ENCODE assay signal across 11 cellular contexts in genomic region chr16:88700322-88700635, GRCh38. TPM values are rescaled to one million over a fixed set of nuclear protein-coding genes. Genes with fewer than 3 reads are reported as not detected.
DNase-seq lines count a peak whose midpoint lies in the region; ATAC-seq, FAIRE-seq and TF ChIP-seq lines count a peak whose summit lies in the region.
"Had no signal": no experiment of that assay in that cellular context is flagged by ENCODE, and none has a peak within 500 bp of the region (broad histone marks: within the 10 kb centered on the region; RNA-seq: fewer than 3 reads in every experiment).

No MANE protein-coding gene starts in this region.

- H3K9me3 ChIP-seq in CD8-positive, alpha-beta T cell (ENCODE audit: low read length): no peaks in the 10 kb centered on the region
- no peaks in the 10 kb centered on the region for H3K9me3 ChIP-seq in GM12878 (replicated peaks; ENCODE audit: control insufficient read depth, insufficient read depth, low read length)
- H3K9me3 ChIP-seq in WERI-Rb-1 (ENCODE audit: severe bottlenecking): no peaks in the 10 kb centered on the region

- WGBS in GM12878 (ENCODE audit: insufficient coverage, insufficient replicate concordance, low lambda C conversion rate, missing lambda C conversion rate): 16% methylated on average over 14 of the region's 14 CpGs

- TF ChIP-seq EP300 in GM12878 (IDR thresholded peaks at IDR 0.05; ENCODE audit: borderline replicate concordance in 1 of 2, control insufficient read depth in 1 of 2, low read depth in 2 of 2, low read length in 2 of 2): no peak

- H3K36me3 Mint-ChIP-seq in CD8-positive, alpha-beta T cell: peaks cover 45% of the 10 kb centered on the region
- peaks cover 0 to 27% (median 6%) of the 10 kb centered on the region in 3 donors for H3K36me3 Mint-ChIP-seq in naive thymus-derived CD8-positive, alpha-beta T cell

- CTCF ChIA-PET in CD8-positive, alpha-beta T cell (lab: Charles Lee): interaction anchor here (1.0 to 6.7 kb wide), 3 partner anchors 13 to 28 kb away, joined by 3 to 54 read pairs (median 3); partner anchors contain the start of gene SNAI3
- CTCF ChIA-PET in GM12878 (lab: Yijun Ruan, JAX): interaction anchor here (0.5 to 3.3 kb wide), 8 partner anchors 9 to 152 kb away, joined by 3 to 26 read pairs (median 6); partner anchors contain the start of gene MVD

- no TSS peak for BruUV-seq in GM12878 (replicated peaks; lab: Mats Ljungman, UMichigan)

- peak overlapping the region; percentile 91 for H3K27ac ChIP-seq in CD8-positive, alpha-beta T cell (ENCODE audit: low read depth, low read length)
- peak overlapping the region; percentile 90 for H3K27ac ChIP-seq in GM12878 (ENCODE audit: control insufficient read depth, insufficient read depth)
- no peak overlapping the region for H3K27ac ChIP-seq in WERI-Rb-1

- H3K9ac ChIP-seq in GM12878 (ENCODE audit: control insufficient read depth, insufficient read depth, low read length): peak overlapping the region; percentile 75

- DNase-seq in CD8-positive, alpha-beta T cell: no peak
- no peak for DNase-seq in Jurkat, Clone E6-1 (ENCODE audit: low read depth, low spot score)
- no peak for DNase-seq in GM12878 (ENCODE audit: low read depth, low spot score)
- DNase-seq in naive thymus-derived CD8-positive, alpha-beta T cell: peak in 1 of 10 donors; percentile 39
- no peak for DNase-seq in midbrain (lab: John Stamatoyannopoulos, UW)
- no peak for DNase-seq in WERI-Rb-1
- no peak for DNase-seq in NCI-H1417 treated with DMSO at 0.1 percent for 48 hours (lab: John Stamatoyannopoulos, UW)
- DNase-seq: NCI-H1105 treated with DMSO at 0.1 percent for 48 hours, NCI-H82 had no signal

- peak overlapping the region; percentile 98 for H3K27ac Mint-ChIP-seq in CD8-positive, alpha-beta T cell
- peak overlapping the region; percentile 88 to 100 (median 96) for H3K27ac Mint-ChIP-seq in naive thymus-derived CD8-positive, alpha-beta T cell
- H3K27ac Mint-ChIP-seq: progenitor cell of endocrine pancreas had no signal

- ATAC-seq in CD8-positive, alpha-beta T cell: no peak
- ATAC-seq in GM12878: no peak
- ATAC-seq in naive thymus-derived CD8-positive, alpha-beta T cell: no peak
- ATAC-seq in HG03432 (IDR thresholded peaks at IDR 0.05; ENCODE audit: unreplicated experiment): no peak

- peak overlapping the region; percentile 95 for H3K4me3 ChIP-seq in CD8-positive, alpha-beta T cell (ENCODE audit: low read depth, low read length)
- peak overlapping the region; percentile 64 for H3K4me3 ChIP-seq in Jurkat, Clone E6-1 (ENCODE audit: low read length)
- H3K4me3 ChIP-seq in GM12878 (peak overlapping the region; percentile 65; the same call in 1 of the 2 replicates), WERI-Rb-1 (ENCODE audit: low read depth, low read length) (no peak overlapping the region)

- SMC1A ChIA-PET in GM12878 (lab: Charles Lee; ENCODE audit: uncharacterized antibody, unreplicated experiment): interaction anchor here (0.7 to 1.9 kb wide), 5 partner anchors 12 to 129 kb away, joined by 3 to 7 read pairs (median 3); no protein-coding TSS in a partner anchor

- H3K79me2 ChIP-seq in GM12878 (ENCODE audit: control insufficient read depth, insufficient read depth, low read length): peaks cover 32% of the 10 kb centered on the region

- no peak for TF ChIP-seq POLR2A in GM12878 (IDR thresholded peaks at IDR 0.05; ENCODE audit: low read depth, low read length)

- RAD21 ChIA-PET in GM12878 (lab: Charles Lee; ENCODE audit: unreplicated experiment): interaction anchor here (2.5 kb wide), 1 partner anchor 19 kb away, joined by 10 read pairs; no protein-coding TSS in a partner anchor

- no peaks in the 10 kb centered on the region for H3K27me3 ChIP-seq in CD8-positive, alpha-beta T cell (ENCODE audit: insufficient read depth, low read length)
- no peaks in the 10 kb centered on the region for H3K27me3 ChIP-seq in GM12878 (replicated peaks in 1 of 2; ENCODE audit: control insufficient read depth in 2 of 2, insufficient read depth in 2 of 2, low read length in 1 of 2)
- no peaks in the 10 kb centered on the region for H3K27me3 ChIP-seq in WERI-Rb-1 (ENCODE audit: insufficient read depth, low read depth, severe bottlenecking)

- intact Hi-C loops in CD8-positive, alpha-beta T cell (cut with DNase I, micrococcal nuclease): loop anchor here (5.0 to 10.0 kb wide), 7 partner anchors 37 to 1002 kb away; partner anchors contain the start of genes BANP (in 1 of the 2), KLHDC4 (in 1 of the 2), SPATA2L (in 1 of the 2) and ZFPM1 (in 1 of the 2)
- intact Hi-C loops in GM12878 (cut with micrococcal nuclease; ENCODE audit: unreplicated experiment): no loop called here

- peaks cover 54% of the 10 kb centered on the region for H3K4me1 ChIP-seq in CD8-positive, alpha-beta T cell (ENCODE audit: insufficient read depth, low read length)
- H3K4me1 ChIP-seq in GM12878 (ENCODE audit: control insufficient read depth, insufficient read depth, low read length): peaks cover 55% of the 10 kb centered on the region

- POLR2A ChIA-PET in CD8-positive, alpha-beta T cell (lab: Charles Lee): interaction anchor here (0.5 to 2.5 kb wide), 14 partner anchors 10 to 157 kb away, joined by 3 to 15 read pairs (median 5); partner anchors contain the start of genes APRT, GALNS, TRAPPC2L and ZC3H18
- POLR2A ChIA-PET in GM12878 (lab: Charles Lee): interaction anchor here (0.8 to 2.3 kb wide), 7 partner anchors 8 to 51 kb away, joined by 3 to 6 read pairs (median 4); partner anchors contain the start of genes MVD and SNAI3
- POLR2A ChIA-PET in naive thymus-derived CD8-positive, alpha-beta T cell (lab: Charles Lee): interaction anchor here (0.7 to 8.7 kb wide), 18 partner anchors 8 to 547 kb away, joined by 3 to 100 read pairs (median 8); partner anchors contain the start of genes CYBA, GALNS, MVD and SNAI3

- no peaks in the 10 kb centered on the region for H3K9me3 Mint-ChIP-seq in CD8-positive, alpha-beta T cell
- H3K9me3 Mint-ChIP-seq in naive thymus-derived CD8-positive, alpha-beta T cell: no peaks in the 10 kb centered on the region

- no peak for TF ChIP-seq CTCF in CD8-positive, alpha-beta T cell (IDR thresholded peaks at IDR 0.05)
- TF ChIP-seq CTCF in GM12878 (IDR thresholded peaks at IDR 0.05 in 2 of 3, conservative IDR thresholded peaks at IDR 0.05 in 1 of 3; ENCODE audit: control insufficient read depth in 2 of 3, extremely low read depth in 1 of 3, insufficient read depth in 1 of 3, low read depth in 3 of 3, low read length in 3 of 3) (no peak), WERI-Rb-1 (IDR thresholded peaks at IDR 0.05; ENCODE audit: low read depth, low read length) (no peak)

- in situ Hi-C loops in GM12878 (cut with MboI): no loop called here

- peaks cover 30% of the 10 kb centered on the region for H3K36me3 ChIP-seq in CD8-positive, alpha-beta T cell (ENCODE audit: insufficient read depth, low read length)
- H3K36me3 ChIP-seq in GM12878 (ENCODE audit: control insufficient read depth in 2 of 2, insufficient read depth in 2 of 2, low read length in 1 of 2): peaks cover 0 to 7% of the 10 kb centered on the region in 2 experiments; a peak in 2 of 4 replicates
- H3K36me3 ChIP-seq in WERI-Rb-1: no peaks in the 10 kb centered on the region; the same call in 1 of the 2 replicates

- H3K4me1 Mint-ChIP-seq in CD8-positive, alpha-beta T cell (ENCODE audit: low read depth): peaks cover 59% of the 10 kb centered on the region
- peaks cover 27 to 69% (median 61%) of the 10 kb centered on the region in 4 donors for H3K4me1 Mint-ChIP-seq in naive thymus-derived CD8-positive, alpha-beta T cell

- peak overlapping the region; percentile 95 for H3K4me2 ChIP-seq in GM12878 (ENCODE audit: control insufficient read depth, insufficient read depth)

- no peaks in the 10 kb centered on the region for H3K27me3 Mint-ChIP-seq in CD8-positive, alpha-beta T cell (ENCODE audit: low read depth)
- H3K27me3 Mint-ChIP-seq in naive thymus-derived CD8-positive, alpha-beta T cell: no peaks in the 10 kb centered on the region
- H3K27me3 Mint-ChIP-seq: progenitor cell of endocrine pancreas had no signal

- no peak for TF ChIP-seq RAD21 in GM12878 (IDR thresholded peaks at IDR 0.05; ENCODE audit: insufficient read depth, low read depth, low read length)

- H4K20me1 ChIP-seq in GM12878 (ENCODE audit: control insufficient read depth, insufficient read depth): no peaks in the 10 kb centered on the region

- peak overlapping the region; percentile 58; the same call in 1 of the 2 replicates for H2AFZ ChIP-seq in GM12878 (ENCODE audit: control insufficient read depth, low read depth, low read length)

- peak overlapping the region; percentile 90 for H3K4me3 Mint-ChIP-seq in CD8-positive, alpha-beta T cell
- peak overlapping the region; percentile 93 to 99 (median 96) for H3K4me3 Mint-ChIP-seq in naive thymus-derived CD8-positive, alpha-beta T cell

- FAIRE-seq in GM12878 (lab: Jason Lieb, UNC): peak; percentile 71

RNA-seq across cellular contexts. Expression of gene RNF166, which starts 5.9 kb away (rescaled TPM):
- total RNA-seq in CD8-positive, alpha-beta T cell: 100 to 1,000 TPM; 371 to 406 TPM
- 48.5 TPM for polyA plus RNA-seq in Jurkat, Clone E6-1 (2012; ENCODE audit: insufficient read depth, insufficient read length)
- total RNA-seq in GM12878 (2013; cell fraction: nucleolus; rRNA removed): 28.0 and 31.3 TPM in 2 replicates
- total RNA-seq in GM12878 (2014; rRNA removed) (23.3 and 26.4 TPM in 2 replicates), GM12878 (2014; rRNA removed; fragmentation: Illumina TruSeq; extraction: Trizol) (5.2 and 6.4 TPM in 2 replicates), GM12878 (2021) (24.5 and 29.8 TPM in 2 replicates)
- 4.3 TPM for polyA plus RNA-seq in GM12878 (2011; ENCODE audit: low read depth)
- polyA plus RNA-seq in GM12878 (2011; rRNA removed) (4.8 and 8.3 TPM in 2 replicates), GM12878 (2014; fragmentation: Illumina TruSeq; extraction: Trizol) (1.7 and 5.3 TPM in 2 replicates), GM12878 (2014; fragmentation: Nextera tagmentation; extraction: Ambion mirVana) (1 to 10 TPM in 1 of 2 experiments, under 1 TPM in 1; 0.48 to 1.3 TPM), GM12878 (2014; rRNA removed) (32.8 and 35.2 TPM in 2 replicates), GM12878 (2016; fragmentation: Nextera tagmentation; extraction: Ambion mirVana) (10 to 100 TPM; 15.8 to 16.5 TPM)
- polyA plus RNA-seq in GM12878 (2011; cell fraction: cytosol; rRNA removed): 10.1 and 17.1 TPM in 2 replicates
- polyA plus RNA-seq in GM12878 (2011; cell fraction: nucleus; rRNA removed): 112 and 135 TPM in 2 replicates
- 10.8 and 13.5 TPM in 2 replicates for polyA plus RNA-seq in GM12878 (2012)
- polyA minus RNA-seq in GM12878 (2011; rRNA and poly(A)+ RNA removed): 4.8 and 16.4 TPM in 2 replicates
- 9.6 and 9.8 TPM in 2 replicates for polyA minus RNA-seq in GM12878 (2011; cell fraction: cytosol; rRNA and poly(A)+ RNA removed)
- 22.8 and 28.5 TPM in 2 replicates for polyA minus RNA-seq in GM12878 (2011; cell fraction: nucleus; rRNA and poly(A)+ RNA removed)
- 100 to 1,000 TPM; 209 to 230 TPM for total RNA-seq in naive thymus-derived CD8-positive, alpha-beta T cell
- 100 to 1,000 TPM in 2 of 3 donors, 10 to 100 TPM in 1; 79.4 to 104 (median 101) TPM for polyA plus RNA-seq in naive thymus-derived CD8-positive, alpha-beta T cell

RNA-seq across cellular contexts. Expression of gene CTU2, which starts 6.0 kb away (rescaled TPM):
- 10 to 100 TPM; 59.5 to 60.4 TPM for total RNA-seq in CD8-positive, alpha-beta T cell
- polyA plus RNA-seq in Jurkat, Clone E6-1 (2012; ENCODE audit: insufficient read depth, insufficient read length): 21.2 TPM
- total RNA-seq in GM12878 (2013; cell fraction: nucleolus; rRNA removed): 16.7 and 18.4 TPM in 2 replicates
- 17.8 and 23.3 TPM in 2 replicates for total RNA-seq in GM12878 (2014; rRNA removed)
- total RNA-seq in GM12878 (2014; rRNA removed; fragmentation: Illumina TruSeq; extraction: Trizol): 11.0 and 12.2 TPM in 2 replicates
- total RNA-seq in GM12878 (2021): 44.5 and 48.5 TPM in 2 replicates
- polyA plus RNA-seq in GM12878 (2011; ENCODE audit: low read depth): 12.3 TPM
- 6.8 and 13.2 TPM in 2 replicates for polyA plus RNA-seq in GM12878 (2011; rRNA removed)
- polyA plus RNA-seq in GM12878 (2011; cell fraction: cytosol; rRNA removed): 20.3 and 30.6 TPM in 2 replicates
- 47.9 and 63.5 TPM in 2 replicates for polyA plus RNA-seq in GM12878 (2011; cell fraction: nucleus; rRNA removed)
- 12.7 and 17.5 TPM in 2 replicates for polyA plus RNA-seq in GM12878 (2012)
- polyA plus RNA-seq in GM12878 (2014; fragmentation: Illumina TruSeq; extraction: Trizol): 1.5 and 5.6 TPM in 2 replicates
- polyA plus RNA-seq in GM12878 (2014; fragmentation: Nextera tagmentation; extraction: Ambion mirVana): 1 to 10 TPM in 1 of 2 experiments, under 1 TPM in 1; 0.32 to 4.0 TPM
- 31.2 and 38.9 TPM in 2 replicates for polyA plus RNA-seq in GM12878 (2014; rRNA removed)
- 10 to 100 TPM; 33.2 to 43.4 TPM for polyA plus RNA-seq in GM12878 (2016; fragmentation: Nextera tagmentation; extraction: Ambion mirVana)
- polyA minus RNA-seq in GM12878 (2011; rRNA and poly(A)+ RNA removed): 6.7 and 19.8 TPM in 2 replicates
- 14.7 and 16.6 TPM in 2 replicates for polyA minus RNA-seq in GM12878 (2011; cell fraction: cytosol; rRNA and poly(A)+ RNA removed)
- polyA minus RNA-seq in GM12878 (2011; cell fraction: nucleus; rRNA and poly(A)+ RNA removed): 15.8 and 23.2 TPM in 2 replicates
- total RNA-seq in naive thymus-derived CD8-positive, alpha-beta T cell: 10 to 100 TPM; 28.7 to 31.5 TPM
- 10 to 100 TPM; 16.9 to 21.9 (median 19.0) TPM for polyA plus RNA-seq in naive thymus-derived CD8-positive, alpha-beta T cell

RNA-seq across cellular contexts. Expression of gene SNAI3, which starts 14.0 kb away (rescaled TPM):
- total RNA-seq in CD8-positive, alpha-beta T cell: 1 to 10 TPM; 3.1 to 3.4 TPM
- polyA plus RNA-seq in Jurkat, Clone E6-1 (2012; ENCODE audit: insufficient read depth, insufficient read length): 1.2 TPM
- total RNA-seq in GM12878 (2013; cell fraction: nucleolus; rRNA removed): 2.4 and 3.1 TPM in 2 replicates
- total RNA-seq in GM12878 (2014; rRNA removed): 4.7 and 6.5 TPM in 2 replicates
- total RNA-seq in GM12878 (2014; rRNA removed; fragmentation: Illumina TruSeq; extraction: Trizol): 1.2 and 1.7 TPM in 2 replicates
- total RNA-seq in GM12878 (2021): 5.7 and 7.4 TPM in 2 replicates
- 1.5 TPM for polyA plus RNA-seq in GM12878 (2011; ENCODE audit: low read depth)
- polyA plus RNA-seq in GM12878 (2011; rRNA removed): 0.53 and 1.5 TPM in 2 replicates
- polyA plus RNA-seq in GM12878 (2011; cell fraction: cytosol; rRNA removed): 2.0 and 3.2 TPM in 2 replicates
- 4.2 TPM in 2 replicates for polyA plus RNA-seq in GM12878 (2011; cell fraction: nucleus; rRNA removed)
- polyA plus RNA-seq in GM12878 (2012): 2.6 and 2.8 TPM in 2 replicates
- polyA plus RNA-seq in GM12878 (2014; fragmentation: Illumina TruSeq; extraction: Trizol): 0.10 and 1.4 TPM in 2 replicates
- polyA plus RNA-seq in GM12878 (2014; fragmentation: Nextera tagmentation; extraction: Ambion mirVana): under 1 TPM; 0.21 to 0.26 TPM
- 4.3 and 6.6 TPM in 2 replicates for polyA plus RNA-seq in GM12878 (2014; rRNA removed)
- 1 to 10 TPM; 6.2 to 7.1 TPM for polyA plus RNA-seq in GM12878 (2016; fragmentation: Nextera tagmentation; extraction: Ambion mirVana)
- 1.1 and 2.2 TPM in 2 replicates for polyA minus RNA-seq in GM12878 (2011; rRNA and poly(A)+ RNA removed)
- polyA minus RNA-seq in GM12878 (2011; cell fraction: cytosol; rRNA and poly(A)+ RNA removed): 2.3 and 2.4 TPM in 2 replicates
- polyA minus RNA-seq in GM12878 (2011; cell fraction: nucleus; rRNA and poly(A)+ RNA removed): 0.97 and 2.1 TPM in 2 replicates
- 1 to 10 TPM; 2.3 to 2.5 TPM for total RNA-seq in naive thymus-derived CD8-positive, alpha-beta T cell
- 1 to 10 TPM; 3.3 to 6.1 (median 5.3) TPM for polyA plus RNA-seq in naive thymus-derived CD8-positive, alpha-beta T cell

RNA-seq across cellular contexts. Expression of gene MVD, which starts 37.4 kb away (rescaled TPM):
- total RNA-seq in CD8-positive, alpha-beta T cell: 100 to 1,000 TPM; 118 to 124 TPM
- 91.1 TPM for polyA plus RNA-seq in Jurkat, Clone E6-1 (2012; ENCODE audit: insufficient read depth, insufficient read length)
- total RNA-seq in GM12878 (2013; cell fraction: nucleolus; rRNA removed): 81.8 and 88.4 TPM in 2 replicates
- total RNA-seq in GM12878 (2014; rRNA removed): 101 and 104 TPM in 2 replicates
- total RNA-seq in GM12878 (2014; rRNA removed; fragmentation: Illumina TruSeq; extraction: Trizol): 45.0 and 50.0 TPM in 2 replicates
- total RNA-seq in GM12878 (2021): 132 and 147 TPM in 2 replicates
- polyA plus RNA-seq in GM12878 (2011; ENCODE audit: low read depth): 21.0 TPM
- polyA plus RNA-seq in GM12878 (2011; rRNA removed): 15.5 and 41.4 TPM in 2 replicates
- 53.9 and 79.5 TPM in 2 replicates for polyA plus RNA-seq in GM12878 (2011; cell fraction: cytosol; rRNA removed)
- polyA plus RNA-seq in GM12878 (2011; cell fraction: nucleus; rRNA removed): 293 and 318 TPM in 2 replicates
- polyA plus RNA-seq in GM12878 (2012): 91.8 and 107 TPM in 2 replicates
- polyA plus RNA-seq in GM12878 (2014; fragmentation: Illumina TruSeq; extraction: Trizol): 8.4 and 28.9 TPM in 2 replicates
- 1 to 10 TPM; 5.0 to 6.8 TPM for polyA plus RNA-seq in GM12878 (2014; fragmentation: Nextera tagmentation; extraction: Ambion mirVana)
- 80.1 and 95.9 TPM in 2 replicates for polyA plus RNA-seq in GM12878 (2014; rRNA removed)
- 10 to 100 TPM; 80.5 to 85.4 TPM for polyA plus RNA-seq in GM12878 (2016; fragmentation: Nextera tagmentation; extraction: Ambion mirVana)
- 18.5 and 44.7 TPM in 2 replicates for polyA minus RNA-seq in GM12878 (2011; rRNA and poly(A)+ RNA removed)
- polyA minus RNA-seq in GM12878 (2011; cell fraction: cytosol; rRNA and poly(A)+ RNA removed): 25.0 and 33.1 TPM in 2 replicates
- 39.9 and 52.2 TPM in 2 replicates for polyA minus RNA-seq in GM12878 (2011; cell fraction: nucleus; rRNA and poly(A)+ RNA removed)
- 10 to 100 TPM; 40.2 to 42.7 TPM for total RNA-seq in naive thymus-derived CD8-positive, alpha-beta T cell
- 10 to 100 TPM; 14.4 to 20.4 (median 18.5) TPM for polyA plus RNA-seq in naive thymus-derived CD8-positive, alpha-beta T cell

RNA-seq across cellular contexts. Expression of gene CYBA, which starts 49.4 kb away (rescaled TPM):
- 100 to 1,000 TPM; 312 to 320 TPM for total RNA-seq in CD8-positive, alpha-beta T cell
- polyA plus RNA-seq in Jurkat, Clone E6-1 (2012; ENCODE audit: insufficient read depth, insufficient read length): 176 TPM
- total RNA-seq in GM12878 (2013; cell fraction: nucleolus; rRNA removed): 178 and 189 TPM in 2 replicates
- total RNA-seq in GM12878 (2014; rRNA removed): 531 and 598 TPM in 2 replicates
- total RNA-seq in GM12878 (2014; rRNA removed; fragmentation: Illumina TruSeq; extraction: Trizol): 114 and 132 TPM in 2 replicates
- total RNA-seq in GM12878 (2021): 373 and 384 TPM in 2 replicates
- polyA plus RNA-seq in GM12878 (2011; ENCODE audit: low read depth): 92.9 TPM
- polyA plus RNA-seq in GM12878 (2011; rRNA removed): 29.3 and 78.7 TPM in 2 replicates
- polyA plus RNA-seq in GM12878 (2011; cell fraction: cytosol; rRNA removed): 257 and 379 TPM in 2 replicates
- polyA plus RNA-seq in GM12878 (2011; cell fraction: nucleus; rRNA removed): 417 and 477 TPM in 2 replicates
- polyA plus RNA-seq in GM12878 (2012): 413 and 478 TPM in 2 replicates
- 7.9 and 53.2 TPM in 2 replicates for polyA plus RNA-seq in GM12878 (2014; fragmentation: Illumina TruSeq; extraction: Trizol)
- under 1 TPM; 0.55 to 0.66 TPM for polyA plus RNA-seq in GM12878 (2014; fragmentation: Nextera tagmentation; extraction: Ambion mirVana)
- 551 and 668 TPM in 2 replicates for polyA plus RNA-seq in GM12878 (2014; rRNA removed)
- 100 to 1,000 TPM; 462 to 477 TPM for polyA plus RNA-seq in GM12878 (2016; fragmentation: Nextera tagmentation; extraction: Ambion mirVana)
- polyA minus RNA-seq in GM12878 (2011; rRNA and poly(A)+ RNA removed): 55.5 and 207 TPM in 2 replicates
- polyA minus RNA-seq in GM12878 (2011; cell fraction: cytosol; rRNA and poly(A)+ RNA removed): 88.6 and 114 TPM in 2 replicates
- 55.1 and 94.4 TPM in 2 replicates for polyA minus RNA-seq in GM12878 (2011; cell fraction: nucleus; rRNA and poly(A)+ RNA removed)
- 100 to 1,000 TPM; 231 to 235 TPM for total RNA-seq in naive thymus-derived CD8-positive, alpha-beta T cell
- 100 to 1,000 TPM; 625 to 787 (median 649) TPM for polyA plus RNA-seq in naive thymus-derived CD8-positive, alpha-beta T cell

Comparison
In these comparisons a context has a peak if more than half of its experiments do, and no peak if none do; other contexts are left out.
1. RNA of gene RNF166, which starts 5.9 kb away (total RNA-seq): 371 to 406 TPM in CD8-positive, alpha-beta T cell and 209 to 230 TPM in naive thymus-derived CD8-positive, alpha-beta T cell; 5.2 to 31.3 TPM in GM12878; every median in the first group is over 4 times any median in the second.